In the genomic region with DNA sequence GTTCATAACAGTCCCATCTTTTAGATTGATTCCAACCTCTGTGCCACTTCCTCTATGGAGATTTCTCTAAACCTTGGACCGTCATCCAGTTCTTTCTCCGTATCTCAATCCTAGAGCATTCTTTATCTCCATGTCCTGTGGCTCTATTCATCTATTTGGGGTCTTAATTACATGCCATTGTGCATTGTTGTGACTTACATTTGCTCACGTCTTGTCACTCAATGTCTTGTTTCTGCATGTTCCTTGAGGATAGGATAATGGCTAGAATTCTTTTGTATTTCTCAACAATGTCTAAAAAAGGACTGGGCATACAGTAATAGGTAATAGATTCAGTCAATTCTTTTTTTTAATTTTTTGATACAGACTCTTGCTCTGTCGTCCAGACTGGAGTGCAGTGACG, we compare ENCODE assay signal across 21 cellular contexts. TPM values are rescaled to one million over a fixed set of nuclear protein-coding genes. Genes with fewer than 3 reads are reported as not detected.
"Had no signal": no experiment of that assay in that cellular context is flagged by ENCODE, and none has a peak within 500 bp of the region (broad histone marks: within the 10 kb centered on the region; RNA-seq: fewer than 3 reads in every experiment).

No MANE protein-coding gene starts in this region.

- DNase-seq: Kasumi-1, NCI-H1092 treated with DMSO at 0.1 percent for 48 hours, NCI-H1436, NCI-H187, NCI-H2029, NCI-H2081 treated with DMSO at 0.1 percent for 48 hours, NCI-H2171, NCI-H226, NCI-H446, NCI-H510A, NCI-H524 treated with DMSO at 0.1 percent for 48 hours, NCI-H69, NCI-H774, Right ventricle myocardium superior, RPMI8226, SIG-M5 had no signal

- ATAC-seq: K562 had no signal

- H3K27me3 ChIP-seq: SJSA1 had no signal

- H3K9ac ChIP-seq: KMS-11 had no signal

- H3K4me2 ChIP-seq: KMS-11 had no signal

- H3K4me3 Mint-ChIP-seq: IgD-negative memory B cell had no signal

- H3K9me3 ChIP-seq: SJSA1 had no signal

- H3K9me3 Mint-ChIP-seq: IgD-negative memory B cell had no signal

- H3K36me3 ChIP-seq: SJSA1 had no signal

- H3K4me3 ChIP-seq: K562, SJSA1, SK-N-MC had no signal

- H3K27ac ChIP-seq: KMS-11, SJSA1, SK-N-MC had no signal

RNA-seq across cellular contexts. Expression of gene ARSG, which starts 50.2 kb away (rescaled TPM):
- total RNA-seq: SJSA1 had no signal

RNA-seq across cellular contexts. Expression of gene SLC16A6, which starts 50.6 kb away (rescaled TPM):
- total RNA-seq: SJSA1 had no signal
